ENCODE assay signal across 8 cellular contexts in the genomic region with DNA sequence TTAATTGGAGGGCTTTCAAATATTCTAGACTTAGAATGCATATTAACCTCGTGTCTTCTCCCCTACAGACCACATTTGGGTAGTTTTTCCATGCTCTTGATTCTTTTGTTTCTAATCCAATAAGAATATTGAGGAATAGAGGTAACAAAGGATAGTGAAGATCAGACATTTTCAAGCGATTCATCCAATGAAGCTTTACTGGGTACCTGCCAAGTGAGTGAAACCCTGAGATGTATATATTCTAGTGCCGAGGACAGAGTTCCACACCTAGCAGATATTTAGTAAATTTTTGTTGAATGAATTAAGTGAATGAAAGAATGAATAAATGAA. TPM values are rescaled to one million over a fixed set of nuclear protein-coding genes. Genes with fewer than 3 reads are reported as not detected.
A peak's percentile ranks its signal among the peaks of the same experiment; 100 is the strongest.
DNase-seq lines count a peak whose midpoint lies in the region; ATAC-seq, FAIRE-seq and TF ChIP-seq lines count a peak whose summit lies in the region.

No MANE protein-coding gene starts in this region.

- ATAC-seq in A549, result no peak
- ATAC-seq in GM19395 (IDR thresholded peaks at IDR 0.05; ENCODE audit: unreplicated experiment), result peak; percentile 10
- peak; percentile 47 for ATAC-seq in sciatic nerve

- H3K36me3 ChIP-seq in OCI-LY7 (ENCODE audit: insufficient read depth, low read length), result peaks cover 42% of the 10 kb centered on the region

- CTCF ChIA-PET in A549 (lab: Yijun Ruan, JAX), result interaction anchor here (1.6 kb wide), 1 partner anchor 17 kb away, joined by 4 read pairs; no protein-coding TSS in a partner anchor
- CTCF ChIA-PET in OCI-LY7 (lab: Charles Lee; ENCODE audit: unreplicated experiment), result no interaction called here

- no peak for TF ChIP-seq RAD21 in A549 (conservative IDR thresholded peaks at IDR 0.05 in 1 of 2, IDR thresholded peaks at IDR 0.05 in 1 of 2)

- H3K79me2 ChIP-seq in OCI-LY7 (ENCODE audit: insufficient read depth, low read depth, low read length), result peaks cover 46% of the 10 kb centered on the region

- H3K4me2 ChIP-seq in A549 (peak overlapping the region; percentile 93), OCI-LY7 (ENCODE audit: low read length) (peak overlapping the region; percentile 82)

- no peak for FAIRE-seq in A549 (lab: Jason Lieb, UNC)

- H3K9me2 ChIP-seq in OCI-LY7 (ENCODE audit: insufficient read depth, low read length), result no peaks in the 10 kb centered on the region

- peak overlapping the region; percentile 84 for H2AFZ ChIP-seq in OCI-LY7 (ENCODE audit: low read length)

- DNase-seq in A549 (ENCODE audit: low read depth in 1 of 2, low spot score in 1 of 2), result no peak
- no peak for DNase-seq in OCI-LY7 (ENCODE audit: low spot score)
- DNase-seq in epithelial cell of proximal tubule (ENCODE audit: low read depth), result no peak
- no peak for DNase-seq in sciatic nerve (ENCODE audit: low spot score)
- DNase-seq in NCI-H526 treated with DMSO at 0.1 percent for 48 hours (lab: John Stamatoyannopoulos, UW), result no peak
- no peak for DNase-seq in SHP77 (lab: John Stamatoyannopoulos, UW)
- no peak for DNase-seq in NCI-H2196 (lab: John Stamatoyannopoulos, UW; ENCODE audit: unreplicated experiment)

- H4K20me1 ChIP-seq in OCI-LY7 (ENCODE audit: insufficient read depth, low read length), result peaks cover 18% of the 10 kb centered on the region

- H3K9me3 ChIP-seq in A549 (no peaks in the 10 kb centered on the region), OCI-LY7 (ENCODE audit: low read length) (no peaks in the 10 kb centered on the region)

- TF ChIP-seq CTCF in A549 (IDR thresholded peaks at IDR 0.05), result no peak
- TF ChIP-seq CTCF in OCI-LY7 (conservative IDR thresholded peaks at IDR 0.05; ENCODE audit: low read length), result no peak
- TF ChIP-seq CTCF in epithelial cell of proximal tubule (conservative IDR thresholded peaks at IDR 0.05; ENCODE audit: low read depth, low read length), result no peak

- TF ChIP-seq POLR2A in A549 (IDR thresholded peaks at IDR 0.05; ENCODE audit: low read length), result no peak

- H3K4me1 ChIP-seq in A549 (peaks cover 8% of the 10 kb centered on the region; the same call in 1 of the 3 replicates), OCI-LY7 (ENCODE audit: insufficient read depth, low read length, poor library complexity, severe bottlenecking) (peaks cover 55% of the 10 kb centered on the region)

- 2% methylated on average over 3 of the region's 3 CpGs for WGBS in A549 (ENCODE audit: missing lambda C conversion rate)

- no peak for TF ChIP-seq EP300 in A549 (IDR thresholded peaks at IDR 0.05)

- BruUV-seq in OCI-LY7 (replicated peaks; lab: Mats Ljungman, UMichigan), result TSS peak; percentile 99

- peak overlapping the region; percentile 89 to 95 for H3K27ac ChIP-seq in A549
- peak overlapping the region; percentile 76 for H3K27ac ChIP-seq in OCI-LY7 (ENCODE audit: low read depth, low read length, poor library complexity, severe bottlenecking)

- H3K4me3 ChIP-seq in A549 (peak overlapping the region; percentile 62), OCI-LY7 (ENCODE audit: low read depth, low read length, poor library complexity, severe bottlenecking) (peak overlapping the region; percentile 98), epithelial cell of proximal tubule (ENCODE audit: low read depth, low read length) (peak overlapping the region; percentile 92)

- intact Hi-C loops in OCI-LY7 (cut with micrococcal nuclease; ENCODE audit: unreplicated experiment), result loop anchor here (1.0 to 5.0 kb wide), 3 partner anchors 10 to 90 kb away; no protein-coding TSS in a partner anchor
- intact Hi-C loops in sciatic nerve (cut with DNase I), result no loop called here

- POLR2A ChIA-PET in A549 (lab: Yijun Ruan, JAX) (interaction anchor here (1.7 kb wide), 1 partner anchor 339 kb away, joined by 8 read pairs; no protein-coding TSS in a partner anchor), OCI-LY7 (lab: Charles Lee) (interaction anchor here (1.4 to 4.1 kb wide), 5 partner anchors 10 to 28 kb away, joined by 5 to 30 read pairs (median 13); no protein-coding TSS in a partner anchor)

TF ChIP-seq in A549, 52 proteins besides CTCF, POLR2A, EP300 and RAD21:
- TF ChIP-seq CBX2 (IDR thresholded peaks at IDR 0.05; ENCODE audit: borderline replicate concordance, low read depth) (no peak), NFE2L2 (conservative IDR thresholded peaks at IDR 0.05; ENCODE audit: low read length) (no peak), PHF8 (IDR thresholded peaks at IDR 0.05; ENCODE audit: borderline replicate concordance, low read depth) (no peak), HOXB13 (CRISPR knock-in tag; IDR thresholded peaks at IDR 0.05; ENCODE audit: low read depth) (no peak), FOSL2 (IDR thresholded peaks at IDR 0.05) (no peak), FOSL2 (CRISPR knock-in tag; IDR thresholded peaks at IDR 0.05) (no peak), ZC3H11A (IDR thresholded peaks at IDR 0.05) (no peak), HOXB5 (CRISPR knock-in tag; IDR thresholded peaks at IDR 0.05) (no peak), ZNF302 (CRISPR knock-in tag; IDR thresholded peaks at IDR 0.05) (no peak), TFCP2L1 (CRISPR knock-in tag; IDR thresholded peaks at IDR 0.05) (no peak)
- TF ChIP-seq, protein P1, sequence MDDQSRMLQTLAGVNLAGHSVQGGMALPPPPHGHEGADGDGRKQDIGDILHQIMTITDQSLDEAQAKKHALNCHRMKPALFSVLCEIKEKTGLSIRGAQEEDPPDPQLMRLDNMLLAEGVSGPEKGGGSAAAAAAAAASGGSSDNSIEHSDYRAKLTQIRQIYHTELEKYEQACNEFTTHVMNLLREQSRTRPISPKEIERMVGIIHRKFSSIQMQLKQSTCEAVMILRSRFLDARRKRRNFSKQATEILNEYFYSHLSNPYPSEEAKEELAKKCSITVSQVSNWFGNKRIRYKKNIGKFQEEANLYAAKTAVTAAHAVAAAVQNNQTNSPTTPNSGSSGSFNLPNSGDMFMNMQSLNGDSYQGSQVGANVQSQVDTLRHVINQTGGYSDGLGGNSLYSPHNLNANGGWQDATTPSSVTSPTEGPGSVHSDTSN (IDR thresholded peaks at IDR 0.05), result no peak
- TF ChIP-seq, protein P2, sequence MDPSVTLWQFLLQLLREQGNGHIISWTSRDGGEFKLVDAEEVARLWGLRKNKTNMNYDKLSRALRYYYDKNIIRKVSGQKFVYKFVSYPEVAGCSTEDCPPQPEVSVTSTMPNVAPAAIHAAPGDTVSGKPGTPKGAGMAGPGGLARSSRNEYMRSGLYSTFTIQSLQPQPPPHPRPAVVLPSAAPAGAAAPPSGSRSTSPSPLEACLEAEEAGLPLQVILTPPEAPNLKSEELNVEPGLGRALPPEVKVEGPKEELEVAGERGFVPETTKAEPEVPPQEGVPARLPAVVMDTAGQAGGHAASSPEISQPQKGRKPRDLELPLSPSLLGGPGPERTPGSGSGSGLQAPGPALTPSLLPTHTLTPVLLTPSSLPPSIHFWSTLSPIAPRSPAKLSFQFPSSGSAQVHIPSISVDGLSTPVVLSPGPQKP (IDR thresholded peaks at IDR 0.05; ENCODE audit: low read depth, low read length), result no peak
- TF ChIP-seq, protein P3, sequence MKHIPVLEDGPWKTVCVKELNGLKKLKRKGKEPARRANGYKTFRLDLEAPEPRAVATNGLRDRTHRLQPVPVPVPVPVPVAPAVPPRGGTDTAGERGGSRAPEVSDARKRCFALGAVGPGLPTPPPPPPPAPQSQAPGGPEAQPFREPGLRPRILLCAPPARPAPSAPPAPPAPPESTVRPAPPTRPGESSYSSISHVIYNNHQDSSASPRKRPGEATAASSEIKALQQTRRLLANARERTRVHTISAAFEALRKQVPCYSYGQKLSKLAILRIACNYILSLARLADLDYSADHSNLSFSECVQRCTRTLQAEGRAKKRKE (CRISPR knock-in tag; IDR thresholded peaks at IDR 0.05; ENCODE audit: low read depth), result no peak

RNA-seq across cellular contexts. Expression of a gene that starts 0.5 kb away (rescaled TPM):
- polyA plus RNA-seq in A549 (2011; rRNA removed), result 39.9 and 54.5 TPM in 2 replicates
- 23.9 and 26.5 TPM in 2 replicates for polyA plus RNA-seq in A549 (2012; cell fraction: cytosol; rRNA removed)
- 13.2 and 19.3 TPM in 2 replicates for polyA plus RNA-seq in A549 (2012; cell fraction: nucleus; rRNA removed)
- 44.0 to 45.3 TPM (median 44.2 TPM) in 3 replicates for polyA plus RNA-seq in A549 (2017; fragmentation: RNase III; extraction: RNeasy Plus Mini Kit Qiagen cat#74134 plus additional on column Dnase treatment)
- polyA minus RNA-seq in A549 (2011; rRNA and poly(A)+ RNA removed), result 12.5 and 18.0 TPM in 2 replicates
- 97.6 and 108 TPM in 2 replicates for total RNA-seq in OCI-LY7 (2014; rRNA removed; shearing (Covaris generic))
- 118 and 134 TPM in 2 replicates for total RNA-seq in OCI-LY7 (2022)
- total RNA-seq in epithelial cell of proximal tubule, result 45.1 and 55.6 TPM in 2 replicates
- 9.6 TPM for total RNA-seq in sciatic nerve

Comparison
In these comparisons a context has a peak if more than half of its experiments do, and no peak if none do; other contexts are left out.
1. ATAC-seq: peak in GM19395 (single experiment) and sciatic nerve (single experiment); none in A549 (0 of 2).
2. Peak in every context shown above with its lines, with median percentiles within 50 percentile points of each other: H3K4me3 ChIP-seq.